8 cellular contexts compared by ENCODE assay signal in genomic region chr9:127930298-127931091, GRCh38. TPM values are rescaled to one million over a fixed set of nuclear protein-coding genes. Genes with fewer than 3 reads are reported as not detected.
DNase-seq lines count a peak whose midpoint lies in the region; ATAC-seq and TF ChIP-seq lines count a peak whose summit lies in the region.

Gene PIP5KL1, minus strand, starts transcription at chr9:127930777. Its CDS starts 25 bp downstream, at chr9:127930752.

- DNase-seq in GM04504 (ENCODE audit: low read depth) = peak; percentile 66
- DNase-seq in GOT3 (lab: John Stamatoyannopoulos, UW) = peak; percentile 49
- no peak for DNase-seq in LNCaP clone FGC (ENCODE audit: low read depth)
- DNase-seq in T-cell = peak in 30 of 34 experiments; percentile 38 to 75 (median 60)
- peak in 1 of 2 donors; percentile 89 for DNase-seq in ascending aorta (ENCODE audit: low spot score in 2 of 2)
- DNase-seq in left ventricle myocardium superior = peak; percentile 92
- DNase-seq in posterior cingulate gyrus = peak; percentile 82 to 99 (median 90)
- no peak for DNase-seq in Kasumi-1 (lab: John Stamatoyannopoulos, UW)

- H3K27me3 Mint-ChIP-seq in T-cell = peaks cover 0 to 2% of the 10 kb centered on the region in 2 donors

- peaks cover 0 to 8% of the 10 kb centered on the region in 2 donors for H3K36me3 ChIP-seq in ascending aorta

- intact Hi-C loops in ascending aorta (cut with DNase I) (no loop called here), left ventricle myocardium superior (cut with micrococcal nuclease) (no loop called here), posterior cingulate gyrus (cut with DNase I) (no loop called here)

- H3K4me1 ChIP-seq in ascending aorta = peaks cover 0 to 28% of the 10 kb centered on the region in 2 donors

- peak; percentile 63 to 69 (median 67) for ATAC-seq in T-cell (replicated peaks in 1 of 4)
- peak; percentile 89 for ATAC-seq in left ventricle myocardium superior

- peak within 1 kb of the TSS; percentile 24 to 70 for H3K27ac Mint-ChIP-seq in T-cell

- CTCF ChIA-PET in T-cell (lab: Charles Lee) = interaction anchor here in 1 of 2 donors (0.8 kb wide), 2 partner anchors 13 to 15 kb away, joined by 3 read pairs; no protein-coding TSS in a partner anchor

- no peak within 1 kb of the TSS for H3K27ac ChIP-seq in ascending aorta

- H3K36me3 Mint-ChIP-seq in T-cell = peaks cover 3% of the 10 kb centered on the region

- no peaks in the 10 kb centered on the region for H3K9me3 ChIP-seq in ascending aorta

- H3K9me3 Mint-ChIP-seq in T-cell = no peaks in the 10 kb centered on the region

- H3K4me3 ChIP-seq in LNCaP clone FGC (ENCODE audit: low read depth, low read length) (peak within 1 kb of the TSS; percentile 49), ascending aorta (peak within 1 kb of the TSS; percentile 57)

- peak within 1 kb of the TSS; percentile 68 to 76 (median 69) for H3K4me3 Mint-ChIP-seq in T-cell

- no peaks in the 10 kb centered on the region for H3K27me3 ChIP-seq in ascending aorta

- peaks cover 22 to 49% (median 44%) of the 10 kb centered on the region in 3 donors for H3K4me1 Mint-ChIP-seq in T-cell

- no peak for TF ChIP-seq CTCF in LNCaP clone FGC (IDR thresholded peaks at IDR 0.05; ENCODE audit: control insufficient read depth, extremely low read depth, insufficient read depth)
- TF ChIP-seq CTCF in ascending aorta (IDR thresholded peaks at IDR 0.05) = no peak

- POLR2A ChIA-PET in T-cell (lab: Charles Lee) = interaction anchor here (0.6 kb wide), 2 partner anchors 118 to 763 kb away, joined by 3 to 4 read pairs; no protein-coding TSS in a partner anchor

RNA-seq across cellular contexts. Expression of gene PIP5KL1, which starts in this region (rescaled TPM):
- total RNA-seq in T-cell (1 to 10 TPM in 4 of 5 donors, under 1 TPM in 1; 0.99 to 5.6 (median 2.6) TPM), ascending aorta (not detected), left ventricle myocardium superior (not detected)

Comparison
In these comparisons a context has a peak if more than half of its experiments do, and no peak if none do; other contexts are left out.
1. Peak in DNase-seq and ATAC-seq in left ventricle myocardium superior; RNA of the gene not detected or under 1 TPM.
2. DNase-seq: peak in GM04504 (single experiment), GOT3 (single experiment), T-cell (30 of 34) and posterior cingulate gyrus (10 of 10); none in LNCaP clone FGC (single experiment) and Kasumi-1 (0 of 2).